In genomic region chr17:49497147-49498036, GRCh38 we compare ENCODE assay signal across 8 cellular contexts. TPM values are rescaled to one million over a fixed set of nuclear protein-coding genes. Genes with fewer than 3 reads are reported as not detected.
DNase-seq lines count a peak whose midpoint lies in the region; ATAC-seq and TF ChIP-seq lines count a peak whose summit lies in the region.

No MANE protein-coding gene starts in this region.

- H3K4me2 ChIP-seq in fibroblast of lung (ENCODE audit: extremely low read depth, insufficient read depth, low read length) (peak overlapping the region; percentile 13), neural progenitor cell (peak overlapping the region; percentile 99)

- H3K27me3 ChIP-seq in fibroblast of lung (ENCODE audit: control insufficient read depth, insufficient read depth, low read length), result peaks cover 53% of the 10 kb centered on the region
- H3K27me3 ChIP-seq in neural progenitor cell, result peaks cover 68% of the 10 kb centered on the region

- H3K9ac ChIP-seq in fibroblast of lung (ENCODE audit: insufficient read depth, low read length), result no peak overlapping the region
- H3K9ac ChIP-seq in neural progenitor cell, result no peak overlapping the region

- H3F3A ChIP-seq in neural progenitor cell (ENCODE audit: low read depth), result peaks cover 45% of the 10 kb centered on the region

- peaks cover 67% of the 10 kb centered on the region for H3K27me3 Mint-ChIP-seq in T-helper 2 cell treated with Interferon-gamma antibody and Interleukin-4, amounts not matched to agents 5 μg/mL and 100 μg/mL, for 36 hours (ENCODE audit: low read depth)
- peaks cover 59% of the 10 kb centered on the region for H3K27me3 Mint-ChIP-seq in neural progenitor cell (ENCODE audit: insufficient read depth, low read depth)

- H3K27ac ChIP-seq in fibroblast of lung (ENCODE audit: insufficient read depth, low read length), result no peak overlapping the region
- H3K27ac ChIP-seq in neural progenitor cell, result no peak overlapping the region

- TF ChIP-seq CTCF in fibroblast of lung (conservative IDR thresholded peaks at IDR 0.05 in 1 of 2, IDR thresholded peaks at IDR 0.05 in 1 of 2; ENCODE audit: low read depth in 1 of 2, low read length in 2 of 2) (no peak), neural progenitor cell (IDR thresholded peaks at IDR 0.05) (no peak)

- H3K79me2 ChIP-seq in fibroblast of lung (ENCODE audit: control insufficient read depth, insufficient read depth, low read length) (no peaks in the 10 kb centered on the region), neural progenitor cell (ENCODE audit: low read depth) (no peaks in the 10 kb centered on the region)

- H3K27ac Mint-ChIP-seq in T-helper 2 cell treated with Interferon-gamma antibody and Interleukin-4, amounts not matched to agents 5 μg/mL and 100 μg/mL, for 36 hours, result no peak overlapping the region
- no peak overlapping the region for H3K27ac Mint-ChIP-seq in neural progenitor cell

- peaks cover 2% of the 10 kb centered on the region for H3K4me1 ChIP-seq in fibroblast of lung (ENCODE audit: control insufficient read depth, extremely low read depth, insufficient read depth, low read length)
- H3K4me1 ChIP-seq in neural progenitor cell, result peaks cover 26% of the 10 kb centered on the region

- peak overlapping the region; percentile 74 for H3K4me3 Mint-ChIP-seq in T-helper 2 cell treated with Interferon-gamma antibody and Interleukin-4, amounts not matched to agents 5 μg/mL and 100 μg/mL, for 36 hours
- peak overlapping the region; percentile 82 for H3K4me3 Mint-ChIP-seq in neural progenitor cell

- no peaks in the 10 kb centered on the region for H3K36me3 Mint-ChIP-seq in T-helper 2 cell treated with Interferon-gamma antibody and Interleukin-4, amounts not matched to agents 5 μg/mL and 100 μg/mL, for 36 hours (ENCODE audit: low read depth)
- no peaks in the 10 kb centered on the region for H3K36me3 Mint-ChIP-seq in neural progenitor cell

- ATAC-seq in HG02763 (IDR thresholded peaks at IDR 0.05; ENCODE audit: unreplicated experiment), result no peak
- ATAC-seq in GM19452 (IDR thresholded peaks at IDR 0.05; ENCODE audit: unreplicated experiment), result no peak

- no peak overlapping the region for H3K4me3 ChIP-seq in fibroblast of lung (replicated peaks in 1 of 4; ENCODE audit: control extremely low read depth in 1 of 4, insufficient read depth in 1 of 4, low read depth in 3 of 4, low read length in 4 of 4)
- peak overlapping the region; percentile 88 for H3K4me3 ChIP-seq in neural progenitor cell

- H3K9me3 ChIP-seq in fibroblast of lung (ENCODE audit: control insufficient read depth, insufficient read depth, low read depth, low read length) (no peaks in the 10 kb centered on the region), neural progenitor cell (ENCODE audit: low read depth) (no peaks in the 10 kb centered on the region)

- no peak for DNase-seq in T-helper 2 cell treated with Interferon-gamma antibody and Interleukin-4, amounts not matched to agents 5 μg/mL and 100 μg/mL, for 36 hours (ENCODE audit: low spot score)
- DNase-seq in T-helper 2 cell (no peak), fibroblast of lung (ENCODE audit: low read depth in 2 of 2) (peak; percentile 27 to 63), neural progenitor cell (ENCODE audit: low spot score) (peak; percentile 94), A172 (ENCODE audit: low spot score) (no peak)
- DNase-seq in activated CD4-positive, alpha-beta T cell treated with anti-CD3 and anti-CD28 coated beads, Interleukin-2, amount 50 U/mL, for 48 hours, result peak; percentile 12 to 26

- H3K36me3 ChIP-seq in fibroblast of lung (ENCODE audit: control insufficient read depth, insufficient read depth, low read length), result no peaks in the 10 kb centered on the region
- H3K36me3 ChIP-seq in neural progenitor cell, result no peaks in the 10 kb centered on the region

- H4K20me1 ChIP-seq in fibroblast of lung (ENCODE audit: control insufficient read depth, extremely low read depth, insufficient read depth, low read length) (no peaks in the 10 kb centered on the region), neural progenitor cell (ENCODE audit: low read depth) (peaks cover 25% of the 10 kb centered on the region)

- H2AFZ ChIP-seq in fibroblast of lung (ENCODE audit: low read length) (no peak overlapping the region), neural progenitor cell (replicated peaks) (peak overlapping the region; percentile 17)

- peaks cover 12% of the 10 kb centered on the region for H3K4me1 Mint-ChIP-seq in T-helper 2 cell treated with Interferon-gamma antibody and Interleukin-4, amounts not matched to agents 5 μg/mL and 100 μg/mL, for 36 hours (ENCODE audit: low read depth)
- H3K4me1 Mint-ChIP-seq in neural progenitor cell, result peaks cover 26% of the 10 kb centered on the region

- no peaks in the 10 kb centered on the region for H3K9me3 Mint-ChIP-seq in T-helper 2 cell treated with Interferon-gamma antibody and Interleukin-4, amounts not matched to agents 5 μg/mL and 100 μg/mL, for 36 hours
- H3K9me3 Mint-ChIP-seq in neural progenitor cell, result no peaks in the 10 kb centered on the region

RNA-seq across cellular contexts. Expression of gene NGFR, which starts 2.3 kb away (rescaled TPM):
- total RNA-seq in fibroblast of lung (under 0.01 and 0.17 TPM in 2 replicates), neural progenitor cell (ENCODE audit: low replicate concordance) (6.6 and 18.4 TPM in 2 replicates)
- 0.05 and 0.14 TPM in 2 replicates for polyA plus RNA-seq in fibroblast of lung
- 0.03 and 0.06 TPM in 2 replicates for polyA plus RNA-seq in fibroblast of lung (2012)
- not detected in 2 replicates for polyA minus RNA-seq in fibroblast of lung (ENCODE audit: low replicate concordance)
- 1.8 and 2.3 TPM in 2 replicates for total RNA-seq in A172 (2014; rRNA removed; shearing (Covaris generic))

Comparison
In these comparisons a context has a peak if more than half of its experiments do, and no peak if none do; other contexts are left out.
1. DNase-seq: peak in activated CD4-positive, alpha-beta T cell treated with anti-CD3 and anti-CD28 coated beads, Interleukin-2, amount 50 U/mL, for 48 hours (2 of 2), fibroblast of lung (2 of 2) and neural progenitor cell (single experiment); none in T-helper 2 cell treated with Interferon-gamma antibody and Interleukin-4, amounts not matched to agents 5 μg/mL and 100 μg/mL, for 36 hours (single experiment), T-helper 2 cell (0 of 5) and A172 (single experiment).